In genomic region chrX:107738272-107738671, GRCh38 we compare ENCODE assay signal across 23 cellular contexts. TPM values are rescaled to one million over a fixed set of nuclear protein-coding genes. Genes with fewer than 3 reads are reported as not detected.
DNase-seq lines count a peak whose midpoint lies in the region; ATAC-seq and TF ChIP-seq lines count a peak whose summit lies in the region.
"Had no signal": no experiment of that assay in that cellular context is flagged by ENCODE, and none has a peak within 500 bp of the region (broad histone marks: within the 10 kb centered on the region; RNA-seq: fewer than 3 reads in every experiment).

No MANE protein-coding gene starts in this region.

- TF ChIP-seq CTCF in MCF 10A (IDR thresholded peaks at IDR 0.05; ENCODE audit: unreplicated experiment), result no peak
- no peak for TF ChIP-seq CTCF in breast epithelium (IDR thresholded peaks at IDR 0.05)
- no peak for TF ChIP-seq CTCF in gastrocnemius medialis (IDR thresholded peaks at IDR 0.05 in 4 of 5, conservative IDR thresholded peaks at IDR 0.05 in 1 of 5)
- no peak for TF ChIP-seq CTCF in vagina (IDR thresholded peaks at IDR 0.05)

- H3K27me3 ChIP-seq in breast epithelium (peaks cover 0 to 62% of the 10 kb centered on the region in 2 donors), gastrocnemius medialis (no peaks in the 10 kb centered on the region), vagina (no peaks in the 10 kb centered on the region)
- H3K27me3 ChIP-seq: BE2C, SJCRH30 had no signal

- in situ Hi-C loops in gastrocnemius medialis (cut with MboI; ENCODE audit: low sequenced_read_pairs in 4 of 4), result no loop called here

- CTCF ChIA-PET in MCF 10A (lab: Yijun Ruan, JAX), result interaction anchor here (0.6 to 1.8 kb wide), 6 partner anchors 9 to 79 kb away, joined by 3 to 14 read pairs (median 3); no protein-coding TSS in a partner anchor

- H3K36me3 Mint-ChIP-seq in MCF 10A (ENCODE audit: insufficient read depth, unreplicated experiment), result peaks cover 13% of the 10 kb centered on the region

- DNase-seq in MCF 10A (ENCODE audit: unreplicated experiment) (peak; percentile 37), breast epithelium (ENCODE audit: low spot score in 2 of 2) (no peak), left ventricle myocardium superior (peak; percentile 57), gastrocnemius medialis (no peak), vagina (ENCODE audit: extremely low spot score in 2 of 2) (no peak), 8988T (no peak), RKO (ENCODE audit: low spot score) (no peak), NCI-H2029 treated with DMSO at 0.1 percent for 48 hours (lab: John Stamatoyannopoulos, UW) (no peak)
- DNase-seq: activated CD8-positive, alpha-beta memory T cell treated with anti-CD3 and anti-CD28 coated beads, Interleukin-2, amount 50 U/mL, for 48 hours; activated gamma-delta T cell; BE2C; Calu3; GOT3; Kasumi-1; mesendoderm; naive thymus-derived CD8-positive, alpha-beta T cell; NCI-H1105; NCI-H2171 treated with DMSO at 0.1 percent for 48 hours; SJCRH30; stimulated activated CD8-positive, alpha-beta memory T cell treated with anti-CD3 and anti-CD28 coated beads, Interleukin-4, amount 100 ng/mL, for 48 hours had no signal

- TF ChIP-seq POLR2A in breast epithelium (IDR thresholded peaks at IDR 0.05), result no peak
- TF ChIP-seq POLR2A in gastrocnemius medialis (IDR thresholded peaks at IDR 0.05), result no peak
- TF ChIP-seq POLR2A in vagina (IDR thresholded peaks at IDR 0.05), result no peak

- POLR2A ChIA-PET in MCF 10A (lab: Yijun Ruan, JAX), result interaction anchor here (0.7 to 7.6 kb wide), 4 partner anchors 10 to 62 kb away, joined by 3 to 83 read pairs (median 39); no protein-coding TSS in a partner anchor

- H3K4me3 ChIP-seq in breast epithelium (no peak overlapping the region), gastrocnemius medialis (peak overlapping the region in 1 of 4 donors; percentile 11), vagina (no peak overlapping the region)
- H3K4me3 ChIP-seq: SJCRH30, thoracic aorta had no signal

- no TSS peak for BruUV-seq in MCF 10A (replicated peaks; lab: Mats Ljungman, UMichigan)

- H3K36me3 ChIP-seq in breast epithelium, result no peaks in the 10 kb centered on the region
- no peaks in the 10 kb centered on the region for H3K36me3 ChIP-seq in gastrocnemius medialis
- H3K36me3 ChIP-seq in vagina, result no peaks in the 10 kb centered on the region
- H3K36me3 ChIP-seq: BE2C, SJCRH30, thoracic aorta had no signal

- H3K27ac ChIP-seq in breast epithelium, result peak overlapping the region in 1 of 2 donors; percentile 64
- H3K27ac ChIP-seq in gastrocnemius medialis, result peak overlapping the region; percentile 87 to 96 (median 94)
- peak overlapping the region; percentile 31 for H3K27ac ChIP-seq in vagina
- H3K27ac ChIP-seq: SJCRH30 had no signal

- H3K27ac Mint-ChIP-seq in MCF 10A (ENCODE audit: low read depth, unreplicated experiment), result no peak overlapping the region

- ATAC-seq in left ventricle myocardium superior, result peak; percentile 30
- ATAC-seq in gastrocnemius medialis, result no peak
- ATAC-seq: naive thymus-derived CD8-positive, alpha-beta T cell had no signal

- H3K4me1 ChIP-seq in breast epithelium (peaks cover 0 to 4% of the 10 kb centered on the region in 2 donors), gastrocnemius medialis (peaks cover 70 to 85% of the 10 kb centered on the region in 2 donors), vagina (peaks cover 36% of the 10 kb centered on the region)
- H3K4me1 ChIP-seq: SJCRH30 had no signal

- peaks cover 76% of the 10 kb centered on the region for H3K27me3 Mint-ChIP-seq in MCF 10A (ENCODE audit: insufficient read depth, unreplicated experiment)

- H3K9me3 ChIP-seq in breast epithelium (no peaks in the 10 kb centered on the region), gastrocnemius medialis (no peaks in the 10 kb centered on the region), vagina (no peaks in the 10 kb centered on the region)
- H3K9me3 ChIP-seq: BE2C, SJCRH30, thoracic aorta had no signal

- peaks cover 32% of the 10 kb centered on the region for H3K4me1 Mint-ChIP-seq in MCF 10A (ENCODE audit: insufficient read depth, unreplicated experiment)

- intact Hi-C loops in MCF 10A (cut with micrococcal nuclease), result no loop called here
- intact Hi-C loops in breast epithelium (cut with DNase I; ENCODE audit: low total_unique reads), result no loop called here
- intact Hi-C loops in left ventricle myocardium superior (cut with micrococcal nuclease), result no loop called here
- intact Hi-C loops in gastrocnemius medialis (cut with DNase I; ENCODE audit: low total_unique reads), result no loop called here
- intact Hi-C loops in vagina (cut with DNase I), result no loop called here

- no peak overlapping the region for H3K4me3 Mint-ChIP-seq in MCF 10A (ENCODE audit: unreplicated experiment)
- H3K4me3 Mint-ChIP-seq: central memory CD8-positive, alpha-beta T cell; naive thymus-derived CD8-positive, alpha-beta T cell had no signal

- H3K9me3 Mint-ChIP-seq in MCF 10A (ENCODE audit: unreplicated experiment), result no peaks in the 10 kb centered on the region

RNA-seq across cellular contexts. Expression of gene TSC22D3, which starts 37.3 kb away (rescaled TPM):
- total RNA-seq in MCF 10A (2022), result 115 and 124 TPM in 2 replicates
- total RNA-seq in breast epithelium, result 1,000 to 10,000 TPM in 1 of 3 donors, 100 to 1,000 TPM in 2; 606 to 1,046 (median 681) TPM
- 63.3 TPM for total RNA-seq in left ventricle myocardium superior
- total RNA-seq in gastrocnemius medialis, result 1,000 to 10,000 TPM in 2 of 4 donors, 100 to 1,000 TPM in 2; 689 to 1,948 (median 1,054) TPM
- total RNA-seq in vagina, result 780 TPM

RNA-seq across cellular contexts. Expression of gene NCBP2L, which starts 39.3 kb away (rescaled TPM):
- total RNA-seq in MCF 10A (2022), result not detected in 2 replicates
- not detected for total RNA-seq in breast epithelium
- not detected for total RNA-seq in left ventricle myocardium superior
- under 1 TPM in 1 of 4 donors, not detected in 3; 0.11 TPM for total RNA-seq in gastrocnemius medialis
- total RNA-seq in vagina, result not detected
- total RNA-seq: Calu3; naive thymus-derived CD8-positive, alpha-beta T cell; SJCRH30; T-helper 1 cell treated with Interleukin-12 subunit alpha and Interleukin-12 subunit beta and Interleukin-4 antibody, amounts not matched to agents 30 ng/mL and 1 ng/mL, for 36 hours; thoracic aorta had no signal

Comparison
In these comparisons a context has a peak if more than half of its experiments do, and no peak if none do; other contexts are left out.
1. DNase-seq: peak in MCF 10A (single experiment) and left ventricle myocardium superior (single experiment); none in breast epithelium (0 of 2), gastrocnemius medialis (0 of 2), vagina (0 of 2), 8988T (single experiment), RKO (single experiment) and NCI-H2029 treated with DMSO at 0.1 percent for 48 hours (single experiment).